20 cellular contexts compared by ENCODE assay signal in genomic region chr17:19305261-19305660, GRCh38. TPM values are rescaled to one million over a fixed set of nuclear protein-coding genes. Genes with fewer than 3 reads are reported as not detected.
A peak's percentile ranks its signal among the peaks of the same experiment; 100 is the strongest.
DNase-seq lines count a peak whose midpoint lies in the region; ATAC-seq lines count a peak whose summit lies in the region.
"Had no signal": no experiment of that assay in that cellular context is flagged by ENCODE, and none has a peak within 500 bp of the region (broad histone marks: within the 10 kb centered on the region; RNA-seq: fewer than 3 reads in every experiment).

No MANE protein-coding gene starts in this region.

- CTCF ChIA-PET in activated CD4-positive, alpha-beta T cell treated with anti-CD3 and anti-CD28 coated beads, Interleukin-2, amount 10 ng/mL, durations not matched to agents 7 days and 5 days (lab: Charles Lee) = interaction anchor here (1.0 to 1.2 kb wide), 2 partner anchors 33 to 58 kb away, joined by 3 read pairs; partner anchors contain the start of gene B9D1

- no peak overlapping the region for H3K4me3 Mint-ChIP-seq in activated CD4-positive, alpha-beta T cell treated with anti-CD3 and anti-CD28 coated beads, Interleukin-2, amount 10 ng/mL, durations not matched to agents 7 days and 5 days
- H3K4me3 Mint-ChIP-seq in activated T-helper 17 cell treated with anti-CD3 and anti-CD28 coated beads, Interleukin-2, amount 50 U/mL, for 72 hours = peak overlapping the region; percentile 52
- H3K4me3 Mint-ChIP-seq: stimulated activated memory B cell treated with anti-CD40 and anti-IgM and Interleukin-4, amounts not matched to agents 10 μg/mL and 1 μg/mL and 100 μg/mL, for 72 hours had no signal

- in situ Hi-C loops in KBM-7 (cut with MboI; ENCODE audit: low pct_unique_long_range_greater_than_20kb, low sequenced_read_pairs) = no loop called here

- intact Hi-C loops in posterior vena cava (cut with DNase I) = no loop called here

- H3K27ac Mint-ChIP-seq in activated CD4-positive, alpha-beta T cell treated with anti-CD3 and anti-CD28 coated beads, Interleukin-2, amount 10 ng/mL, durations not matched to agents 7 days and 5 days = peak overlapping the region; percentile 64
- no peak overlapping the region for H3K27ac Mint-ChIP-seq in activated T-helper 17 cell treated with anti-CD3 and anti-CD28 coated beads, Interleukin-2, amount 50 U/mL, for 72 hours
- H3K27ac Mint-ChIP-seq: stimulated activated memory B cell treated with anti-CD40 and anti-IgM and Interleukin-4, amounts not matched to agents 10 μg/mL and 1 μg/mL and 100 μg/mL, for 72 hours had no signal

- POLR2A ChIA-PET in activated CD4-positive, alpha-beta T cell treated with anti-CD3 and anti-CD28 coated beads, Interleukin-2, amount 10 ng/mL, durations not matched to agents 7 days and 5 days (lab: Charles Lee) = no interaction called here

- H3K9me3 Mint-ChIP-seq in activated CD4-positive, alpha-beta T cell treated with anti-CD3 and anti-CD28 coated beads, Interleukin-2, amount 10 ng/mL, durations not matched to agents 7 days and 5 days = no peaks in the 10 kb centered on the region
- H3K9me3 Mint-ChIP-seq in activated T-helper 17 cell treated with anti-CD3 and anti-CD28 coated beads, Interleukin-2, amount 50 U/mL, for 72 hours = no peaks in the 10 kb centered on the region
- H3K9me3 Mint-ChIP-seq: stimulated activated memory B cell treated with anti-CD40 and anti-IgM and Interleukin-4, amounts not matched to agents 10 μg/mL and 1 μg/mL and 100 μg/mL, for 72 hours had no signal

- no peak for ATAC-seq in activated T-helper 17 cell treated with anti-CD3 and anti-CD28 coated beads, Interleukin-2, amount 50 U/mL, for 72 hours (replicated peaks)
- ATAC-seq in GM21737 (IDR thresholded peaks at IDR 0.05; ENCODE audit: unreplicated experiment) (no peak), HG03159 (IDR thresholded peaks at IDR 0.05; ENCODE audit: unreplicated experiment) (no peak)
- ATAC-seq: A549, HCT116, left cardiac atrium, mucosa of descending colon, upper lobe of right lung had no signal

- DNase-seq in activated CD4-positive, alpha-beta T cell treated with anti-CD3 and anti-CD28 coated beads, Interleukin-2, amount 10 ng/mL, durations not matched to agents 7 days and 5 days = no peak
- no peak for DNase-seq in activated CD4-positive, alpha-beta T cell treated with anti-CD3 and anti-CD28 coated beads for 4 hours
- DNase-seq in KBM-7 = peak; percentile 30
- peak; percentile 26 for DNase-seq in posterior vena cava (ENCODE audit: low spot score)
- no peak for DNase-seq in SKM-1 treated with dmso at 0.1 percent for 144 hours (lab: John Stamatoyannopoulos, UW; ENCODE audit: unreplicated experiment)
- DNase-seq: activated effector memory CD4-positive, alpha-beta T cell treated with anti-CD3 and anti-CD28 coated beads, Interleukin-2, amount 50 U/mL, for 16 hours; mucosa of descending colon; NCI-H1417; NK-92 treated with Interleukin-12 subunit alpha and Interleukin-12 subunit beta, amount 100 ng/mL, for 24 hours; ovary; Right ventricle myocardium superior; small intestine had no signal

- H3K27me3 Mint-ChIP-seq in activated CD4-positive, alpha-beta T cell treated with anti-CD3 and anti-CD28 coated beads, Interleukin-2, amount 10 ng/mL, durations not matched to agents 7 days and 5 days = peaks cover 42% of the 10 kb centered on the region
- H3K27me3 Mint-ChIP-seq in activated T-helper 17 cell treated with anti-CD3 and anti-CD28 coated beads, Interleukin-2, amount 50 U/mL, for 72 hours = peaks cover 19% of the 10 kb centered on the region
- H3K27me3 Mint-ChIP-seq: stimulated activated memory B cell treated with anti-CD40 and anti-IgM and Interleukin-4, amounts not matched to agents 10 μg/mL and 1 μg/mL and 100 μg/mL, for 72 hours had no signal

- no peaks in the 10 kb centered on the region for H3K36me3 Mint-ChIP-seq in activated CD4-positive, alpha-beta T cell treated with anti-CD3 and anti-CD28 coated beads, Interleukin-2, amount 10 ng/mL, durations not matched to agents 7 days and 5 days (ENCODE audit: low read depth)
- H3K36me3 Mint-ChIP-seq in activated T-helper 17 cell treated with anti-CD3 and anti-CD28 coated beads, Interleukin-2, amount 50 U/mL, for 72 hours (ENCODE audit: low read depth) = no peaks in the 10 kb centered on the region

- H3K4me1 Mint-ChIP-seq in activated CD4-positive, alpha-beta T cell treated with anti-CD3 and anti-CD28 coated beads, Interleukin-2, amount 10 ng/mL, durations not matched to agents 7 days and 5 days = peaks cover 30% of the 10 kb centered on the region
- H3K4me1 Mint-ChIP-seq in activated T-helper 17 cell treated with anti-CD3 and anti-CD28 coated beads, Interleukin-2, amount 50 U/mL, for 72 hours = peaks cover 23% of the 10 kb centered on the region

RNA-seq across cellular contexts. Expression of gene B9D1, which starts 57.3 kb away (rescaled TPM):
- 1 to 10 TPM; 1.3 to 1.6 TPM for total RNA-seq in activated CD4-positive, alpha-beta T cell treated with anti-CD3 and anti-CD28 coated beads, Interleukin-2, amount 10 ng/mL, durations not matched to agents 7 days and 5 days
- total RNA-seq in activated T-helper 17 cell treated with anti-CD3 and anti-CD28 coated beads, Interleukin-2, amount 50 U/mL, for 72 hours = 1 to 10 TPM; 2.8 to 3.4 TPM
- total RNA-seq in posterior vena cava = 1 to 10 TPM; 7.7 to 9.8 TPM

Comparison
In these comparisons a context has a peak if more than half of its experiments do, and no peak if none do; other contexts are left out.
1. DNase-seq: peak in KBM-7 (single experiment) and posterior vena cava (single experiment); none in activated CD4-positive, alpha-beta T cell treated with anti-CD3 and anti-CD28 coated beads, Interleukin-2, amount 10 ng/mL, durations not matched to agents 7 days and 5 days (single experiment), activated CD4-positive, alpha-beta T cell treated with anti-CD3 and anti-CD28 coated beads for 4 hours (0 of 2) and SKM-1 treated with dmso at 0.1 percent for 144 hours (single experiment).